ENCODE assay signal across 15 cellular contexts in the genomic region with DNA sequence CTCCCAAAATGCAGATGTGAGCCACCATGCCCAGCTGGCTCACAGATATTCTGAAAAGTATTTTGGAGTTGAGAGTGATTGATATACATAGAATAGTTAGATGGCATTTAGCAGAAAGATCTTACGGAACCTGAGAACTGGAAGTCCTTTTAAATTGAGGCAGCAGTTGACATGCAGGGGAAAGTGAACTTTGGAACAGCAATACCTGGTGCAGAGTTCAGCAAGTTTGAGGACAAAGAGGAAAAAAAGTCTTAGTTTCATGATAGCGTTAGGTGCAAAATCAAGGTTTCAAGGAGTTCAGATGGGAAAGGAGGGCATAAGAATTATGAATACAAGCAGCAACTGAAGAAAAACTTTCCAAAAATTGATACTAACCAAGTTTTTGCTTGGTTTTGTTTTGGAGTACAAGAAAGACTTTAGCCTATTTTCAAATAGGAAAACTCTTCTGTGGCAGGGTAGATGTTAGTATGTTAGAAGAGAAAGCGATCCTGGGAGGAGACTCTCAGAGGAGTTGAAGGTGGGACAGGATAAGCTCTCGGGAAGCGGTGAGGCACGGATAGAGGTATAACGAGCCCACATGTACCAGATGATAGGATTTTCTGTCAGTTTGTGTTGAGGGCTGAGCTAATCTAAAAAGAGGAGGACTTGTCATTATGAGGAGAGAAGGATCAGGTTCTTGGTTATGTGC. TPM values are rescaled to one million over a fixed set of nuclear protein-coding genes. Genes with fewer than 3 reads are reported as not detected.
A peak's percentile ranks its signal among the peaks of the same experiment; 100 is the strongest.
DNase-seq lines count a peak whose midpoint lies in the region; ATAC-seq and TF ChIP-seq lines count a peak whose summit lies in the region.
"Had no signal": no experiment of that assay in that cellular context is flagged by ENCODE, and none has a peak within 500 bp of the region (broad histone marks: within the 10 kb centered on the region; RNA-seq: fewer than 3 reads in every experiment).

No MANE protein-coding gene starts in this region.

- H3K4me2 ChIP-seq in GM23338: no peak overlapping the region
- H3K4me2 ChIP-seq: BLaER1 had no signal

- H3K27ac Mint-ChIP-seq in activated CD4-positive, alpha-beta T cell treated with anti-CD3 and anti-CD28 coated beads, Interleukin-2, amount 10 ng/mL, durations not matched to agents 24 days and 14 days: peak overlapping the region; percentile 2
- H3K27ac Mint-ChIP-seq in activated CD4-positive, alpha-beta T cell treated with anti-CD3 and anti-CD28 coated beads for 36 hours: no peak overlapping the region
- H3K27ac Mint-ChIP-seq in GM23338 (peak overlapping the region; percentile 32; the same call in 1 of the 2 replicates), progenitor cell of endocrine pancreas (peak overlapping the region; percentile 69)
- H3K27ac Mint-ChIP-seq: HFFc6 had no signal

- CTCF ChIA-PET in activated CD4-positive, alpha-beta T cell treated with anti-CD3 and anti-CD28 coated beads for 36 hours (lab: Charles Lee): interaction anchor here (2.2 to 3.8 kb wide), 2 partner anchors 11 to 13 kb away, joined by 6 to 16 read pairs; no protein-coding TSS in a partner anchor

- POLR2A ChIA-PET in activated CD4-positive, alpha-beta T cell treated with anti-CD3 and anti-CD28 coated beads for 36 hours (lab: Charles Lee): no interaction called here

- H3K4me3 ChIP-seq in GM23338: no peak overlapping the region
- H3K4me3 ChIP-seq: BLaER1 had no signal

- intact Hi-C loops in activated CD4-positive, alpha-beta T cell treated with anti-CD3 and anti-CD28 coated beads, Interleukin-2, amount 10 ng/mL, durations not matched to agents 24 days and 14 days (cut with micrococcal nuclease): no loop called here
- intact Hi-C loops in activated CD4-positive, alpha-beta T cell treated with anti-CD3 and anti-CD28 coated beads for 36 hours (cut with DNase I, micrococcal nuclease): no loop called here

- DNase-seq in activated CD4-positive, alpha-beta T cell treated with anti-CD3 and anti-CD28 coated beads, Interleukin-2, amount 10 ng/mL, durations not matched to agents 24 days and 14 days: no peak
- DNase-seq in activated CD4-positive, alpha-beta T cell treated with anti-CD3 and anti-CD28 coated beads for 36 hours: no peak
- no peak for DNase-seq in GM23338 (ENCODE audit: low spot score)
- DNase-seq in left lobe of liver (ENCODE audit: low spot score): no peak
- no peak for DNase-seq in progenitor cell of endocrine pancreas (ENCODE audit: low spot score, unreplicated experiment)
- DNase-seq in mucosa of gallbladder (ENCODE audit: low spot score): no peak
- DNase-seq: Calu3, DMS 273 treated with DMSO at 0.1 percent for 48 hours, GOT3, HCEC 1CT, HFFc6 had no signal

- TF ChIP-seq CTCF in GM23338 (conservative IDR thresholded peaks at IDR 0.05; ENCODE audit: low read depth in 2 of 2) (no peak), progenitor cell of endocrine pancreas (IDR thresholded peaks at IDR 0.05; ENCODE audit: unreplicated experiment) (no peak)

- H4K20me1 ChIP-seq in GM23338 (replicated peaks; ENCODE audit: insufficient read depth): peaks cover 14% of the 10 kb centered on the region
- H4K20me1 ChIP-seq: BLaER1 had no signal

- H2AFZ ChIP-seq in GM23338: no peak overlapping the region

- no peaks in the 10 kb centered on the region for H3K9me2 ChIP-seq in GM23338 (ENCODE audit: insufficient read depth)

- no peaks in the 10 kb centered on the region for H3K9me3 Mint-ChIP-seq in activated CD4-positive, alpha-beta T cell treated with anti-CD3 and anti-CD28 coated beads, Interleukin-2, amount 10 ng/mL, durations not matched to agents 24 days and 14 days
- no peaks in the 10 kb centered on the region for H3K9me3 Mint-ChIP-seq in activated CD4-positive, alpha-beta T cell treated with anti-CD3 and anti-CD28 coated beads for 36 hours (ENCODE audit: low read depth)
- no peaks in the 10 kb centered on the region for H3K9me3 Mint-ChIP-seq in GM23338
- H3K9me3 Mint-ChIP-seq in progenitor cell of endocrine pancreas (ENCODE audit: low read depth): no peaks in the 10 kb centered on the region
- H3K9me3 Mint-ChIP-seq: HFFc6 had no signal

- ATAC-seq in activated CD4-positive, alpha-beta T cell treated with anti-CD3 and anti-CD28 coated beads for 36 hours: no peak
- ATAC-seq in GM23338 (no peak), left lobe of liver (peak; percentile 92), GM18870 (IDR thresholded peaks at IDR 0.05; ENCODE audit: unreplicated experiment) (no peak), SK-N-SH treated with all-trans-retinoic acid at 6 μM for 48 hours (no peak)

- H3K36me3 Mint-ChIP-seq in activated CD4-positive, alpha-beta T cell treated with anti-CD3 and anti-CD28 coated beads, Interleukin-2, amount 10 ng/mL, durations not matched to agents 24 days and 14 days (ENCODE audit: low read depth): peaks cover 61% of the 10 kb centered on the region
- H3K36me3 Mint-ChIP-seq in activated CD4-positive, alpha-beta T cell treated with anti-CD3 and anti-CD28 coated beads for 36 hours (ENCODE audit: low read depth): peaks cover 65% of the 10 kb centered on the region
- H3K36me3 Mint-ChIP-seq in GM23338 (ENCODE audit: low read depth) (peaks cover 88% of the 10 kb centered on the region), progenitor cell of endocrine pancreas (ENCODE audit: insufficient read depth) (peaks cover 32% of the 10 kb centered on the region)

- peaks cover 4% of the 10 kb centered on the region; the same call in 1 of the 2 replicates for H3K79me2 ChIP-seq in GM23338 (replicated peaks; ENCODE audit: insufficient read depth)

- H3K36me3 ChIP-seq in GM23338 (ENCODE audit: insufficient read depth): peaks cover 89% of the 10 kb centered on the region

- H3K27me3 ChIP-seq in GM23338 (ENCODE audit: insufficient read depth): no peaks in the 10 kb centered on the region
- H3K27me3 ChIP-seq: BLaER1 had no signal

- H3F3A ChIP-seq in GM23338 (replicated peaks; ENCODE audit: low read depth): no peaks in the 10 kb centered on the region; the same call in 1 of the 2 replicates

- H3K4me1 Mint-ChIP-seq in activated CD4-positive, alpha-beta T cell treated with anti-CD3 and anti-CD28 coated beads, Interleukin-2, amount 10 ng/mL, durations not matched to agents 24 days and 14 days: no peaks in the 10 kb centered on the region
- H3K4me1 Mint-ChIP-seq in activated CD4-positive, alpha-beta T cell treated with anti-CD3 and anti-CD28 coated beads for 36 hours: no peaks in the 10 kb centered on the region
- H3K4me1 Mint-ChIP-seq in GM23338: no peaks in the 10 kb centered on the region
- H3K4me1 Mint-ChIP-seq in progenitor cell of endocrine pancreas (ENCODE audit: low read depth): no peaks in the 10 kb centered on the region

- no peak overlapping the region for H3K4me3 Mint-ChIP-seq in activated CD4-positive, alpha-beta T cell treated with anti-CD3 and anti-CD28 coated beads, Interleukin-2, amount 10 ng/mL, durations not matched to agents 24 days and 14 days
- no peak overlapping the region for H3K4me3 Mint-ChIP-seq in activated CD4-positive, alpha-beta T cell treated with anti-CD3 and anti-CD28 coated beads for 36 hours
- H3K4me3 Mint-ChIP-seq in GM23338 (no peak overlapping the region), progenitor cell of endocrine pancreas (ENCODE audit: low read depth) (no peak overlapping the region)
- H3K4me3 Mint-ChIP-seq: HFFc6 had no signal

- H3K4me1 ChIP-seq in GM23338 (ENCODE audit: insufficient read depth): no peaks in the 10 kb centered on the region
- H3K4me1 ChIP-seq: BLaER1 had no signal

- peak overlapping the region; percentile 6; the same call in 1 of the 2 replicates for H3K27ac ChIP-seq in GM23338 (ENCODE audit: low read depth)
- H3K27ac ChIP-seq: 22Rv1, BLaER1 had no signal

- no peaks in the 10 kb centered on the region for H3K27me3 Mint-ChIP-seq in activated CD4-positive, alpha-beta T cell treated with anti-CD3 and anti-CD28 coated beads, Interleukin-2, amount 10 ng/mL, durations not matched to agents 24 days and 14 days
- no peaks in the 10 kb centered on the region for H3K27me3 Mint-ChIP-seq in activated CD4-positive, alpha-beta T cell treated with anti-CD3 and anti-CD28 coated beads for 36 hours
- H3K27me3 Mint-ChIP-seq in GM23338 (ENCODE audit: insufficient read depth, low read depth, poor library complexity) (no peaks in the 10 kb centered on the region), progenitor cell of endocrine pancreas (no peaks in the 10 kb centered on the region)

TF ChIP-seq in GM23338, 12 proteins besides CTCF, POLR2A, EP300 and RAD21 (continues in another document):
- TF ChIP-seq STAT1 (IDR thresholded peaks at IDR 0.05; ENCODE audit: unreplicated experiment): no peak

TF ChIP-seq in SK-N-SH treated with all-trans-retinoic acid at 6 μM for 48 hours, 23 proteins besides CTCF, POLR2A, EP300 and RAD21 (continues in another document):
- TF ChIP-seq PPARA (CRISPR knock-in tag; IDR thresholded peaks at IDR 0.05; ENCODE audit: borderline replicate concordance) (no peak), ISL1 (CRISPR knock-in tag; IDR thresholded peaks at IDR 0.05) (no peak), GLIS3 (CRISPR knock-in tag; IDR thresholded peaks at IDR 0.05) (no peak), ZFP30 (CRISPR knock-in tag; IDR thresholded peaks at IDR 0.05) (no peak), TCF4 (CRISPR knock-in tag; IDR thresholded peaks at IDR 0.05; ENCODE audit: borderline replicate concordance) (no peak)

RNA-seq across cellular contexts. Expression of a gene that starts 28.0 kb away (rescaled TPM):
- total RNA-seq in activated CD4-positive, alpha-beta T cell treated with anti-CD3 and anti-CD28 coated beads, Interleukin-2, amount 10 ng/mL, durations not matched to agents 24 days and 14 days: 23.5 and 25.8 TPM in 2 replicates
- 10 to 100 TPM; 18.7 to 20.7 TPM for total RNA-seq in activated CD4-positive, alpha-beta T cell treated with anti-CD3 and anti-CD28 coated beads for 36 hours
- total RNA-seq in GM23338 (2014; rRNA removed; shearing (Covaris generic)): 23.0 and 25.1 TPM in 2 replicates
- polyA plus RNA-seq in GM23338 (2016; fragmentation: Nextera tagmentation; extraction: Ambion mirVana): 71.8 and 78.4 TPM in 2 replicates
- total RNA-seq in left lobe of liver (12.5 TPM), progenitor cell of endocrine pancreas (63.3 and 64.0 TPM in 2 replicates), mucosa of gallbladder (35.2 TPM)
